ENCODE assay signal across 8 cellular contexts in genomic region chr6:27544135-27544534, GRCh38.
DNase-seq lines count a peak whose midpoint lies in the region; ATAC-seq and TF ChIP-seq lines count a peak whose summit lies in the region.
"Not testable (repeated sequence)": the region's sequence is repeated elsewhere in the genome, so short reads cannot be mapped to it uniquely, and the experiment has no call there.

No MANE protein-coding gene starts in this region.

- H3K79me2 ChIP-seq in HCT116 (ENCODE audit: insufficient read depth, low read length): not testable (repeated sequence)

- not testable (repeated sequence) for H3K79me1 ChIP-seq in mesenchymal stem cell (replicated peaks; ENCODE audit: low read length, poor library complexity, severe bottlenecking)

- not testable (repeated sequence) for H3K9me3 ChIP-seq in CD8-positive, alpha-beta memory T cell (ENCODE audit: low read length); HCT116 (ENCODE audit: control insufficient read depth in 1 of 2, insufficient read depth in 1 of 2, low read depth in 1 of 2, low read length in 2 of 2); cardiac muscle cell (ENCODE audit: low read depth); mesenchymal stem cell (ENCODE audit: control insufficient read depth, low read length)

- POLR2A ChIA-PET in CD8-positive, alpha-beta memory T cell (lab: Charles Lee): not testable (repeated sequence)
- POLR2A ChIA-PET in HCT116 (lab: Charles Lee): interaction anchor here (1.6 kb wide), 1 partner anchor 17 kb away, joined by 3 read pairs; no protein-coding TSS in a partner anchor

- not testable (repeated sequence) for H4K91ac ChIP-seq in mesenchymal stem cell (ENCODE audit: low read length)

- not testable (repeated sequence) for H3K27ac Mint-ChIP-seq in CD8-positive, alpha-beta memory T cell; activated CD8-positive, alpha-beta memory T cell treated with anti-CD3 and anti-CD28 coated beads, Interleukin-2, amount 10 ng/mL, durations not matched to agents 7 days and 5 days
- H3K27ac Mint-ChIP-seq in type B pancreatic cell: peak overlapping the region; percentile 84

- BruUV-seq in HCT116 (replicated peaks; lab: Mats Ljungman, UMichigan): not testable (repeated sequence)

- H3K4me3 Mint-ChIP-seq in CD8-positive, alpha-beta memory T cell: not testable (repeated sequence)
- H3K4me3 Mint-ChIP-seq in activated CD8-positive, alpha-beta memory T cell treated with anti-CD3 and anti-CD28 coated beads, Interleukin-2, amount 10 ng/mL, durations not matched to agents 7 days and 5 days: peak overlapping the region; percentile 66
- H3K4me3 Mint-ChIP-seq in type B pancreatic cell: peak overlapping the region; percentile 91

- not testable (repeated sequence) for TF ChIP-seq RAD21 in HCT116 (IDR thresholded peaks at IDR 0.05; ENCODE audit: low read depth)

- not testable (repeated sequence) for DNase-seq in CD8-positive, alpha-beta memory T cell; HCT116 (ENCODE audit: low read depth, low spot score); activated CD8-positive, alpha-beta memory T cell treated with anti-CD3 and anti-CD28 coated beads, Interleukin-2, amount 10 ng/mL, durations not matched to agents 7 days and 5 days; choroid plexus epithelial cell (ENCODE audit: low read depth); cardiac muscle cell (ENCODE audit: low read depth in 1 of 2, low spot score in 1 of 2); mesenchymal stem cell; type B pancreatic cell (ENCODE audit: extremely low spot score, unreplicated experiment)
- peak; percentile 22 for DNase-seq in NCI-H82 (lab: John Stamatoyannopoulos, UW)

- not testable (repeated sequence) for H3K23ac ChIP-seq in mesenchymal stem cell (ENCODE audit: low read length in 2 of 2)

- peak overlapping the region; percentile 72 for H3K27ac ChIP-seq in CD8-positive, alpha-beta memory T cell (ENCODE audit: low read depth, low read length)
- H3K27ac ChIP-seq in HCT116 (ENCODE audit: low read depth, low read length); cardiac muscle cell; mesenchymal stem cell (ENCODE audit: low read length, poor library complexity, severe bottlenecking): not testable (repeated sequence)

- H3K14ac ChIP-seq in mesenchymal stem cell (ENCODE audit: low read length in 2 of 2): not testable (repeated sequence)

- H4K8ac ChIP-seq in mesenchymal stem cell (ENCODE audit: low read length): not testable (repeated sequence)

- TF ChIP-seq POLR2A in HCT116 (IDR thresholded peaks at IDR 0.05; ENCODE audit: borderline replicate concordance, extremely low read depth, insufficient read depth, insufficient read length): not testable (repeated sequence)

- TF ChIP-seq CTCF in HCT116 (IDR thresholded peaks at IDR 0.05 in 2 of 3, conservative IDR thresholded peaks at IDR 0.05 in 1 of 3; ENCODE audit: borderline replicate concordance in 1 of 3, insufficient read depth in 1 of 3, low read depth in 2 of 3, low read length in 2 of 3); choroid plexus epithelial cell (conservative IDR thresholded peaks at IDR 0.05; ENCODE audit: low read depth, low read length); cardiac muscle cell (IDR thresholded peaks at IDR 0.05; ENCODE audit: low read depth, low read length); type B pancreatic cell (conservative IDR thresholded peaks at IDR 0.05): not testable (repeated sequence)

- not testable (repeated sequence) for H3K36me3 Mint-ChIP-seq in CD8-positive, alpha-beta memory T cell; activated CD8-positive, alpha-beta memory T cell treated with anti-CD3 and anti-CD28 coated beads, Interleukin-2, amount 10 ng/mL, durations not matched to agents 7 days and 5 days; type B pancreatic cell

- H3K9me3 Mint-ChIP-seq in CD8-positive, alpha-beta memory T cell: peaks cover 19 to 54% (median 42%) of the 10 kb centered on the region in 5 donors
- H3K9me3 Mint-ChIP-seq in activated CD8-positive, alpha-beta memory T cell treated with anti-CD3 and anti-CD28 coated beads, Interleukin-2, amount 10 ng/mL, durations not matched to agents 7 days and 5 days (ENCODE audit: low read depth); type B pancreatic cell: not testable (repeated sequence)

- WGBS in mesenchymal stem cell: 13% methylated on average over 16 of the region's 20 CpGs

- not testable (repeated sequence) for H3K4me3 ChIP-seq in CD8-positive, alpha-beta memory T cell (ENCODE audit: low read length); HCT116 (replicated peaks in 1 of 2; ENCODE audit: low read depth in 1 of 2, low read length in 2 of 2)
- H3K4me3 ChIP-seq in choroid plexus epithelial cell (ENCODE audit: low read depth, low read length) (peak overlapping the region; percentile 54), cardiac muscle cell (peak overlapping the region; percentile 27), mesenchymal stem cell (ENCODE audit: insufficient read depth in 1 of 2, low read depth in 1 of 2, low read length in 2 of 2) (peak overlapping the region in 1 of 2 experiments; percentile 76)

- H3K27me3 ChIP-seq in CD8-positive, alpha-beta memory T cell (ENCODE audit: insufficient read depth, low read length, poor library complexity, severe bottlenecking): peaks cover 58% of the 10 kb centered on the region
- not testable (repeated sequence) for H3K27me3 ChIP-seq in HCT116 (ENCODE audit: insufficient read depth, low read length)
- H3K27me3 ChIP-seq in cardiac muscle cell (peaks cover 68% of the 10 kb centered on the region), mesenchymal stem cell (ENCODE audit: control insufficient read depth in 1 of 2, insufficient read depth in 1 of 2, low read length in 2 of 2) (peaks cover 11 to 24% of the 10 kb centered on the region in 2 experiments)

- H3K9me2 ChIP-seq in HCT116 (ENCODE audit: insufficient read depth): not testable (repeated sequence)

- intact Hi-C loops in HCT116 (cut with micrococcal nuclease): loop anchor here (10.0 kb wide), 1 partner anchor 211 kb away; no protein-coding TSS in a partner anchor

- CTCF ChIA-PET in CD8-positive, alpha-beta memory T cell (lab: Charles Lee); HCT116 (lab: Charles Lee): not testable (repeated sequence)
- CTCF ChIA-PET in activated CD8-positive, alpha-beta memory T cell treated with anti-CD3 and anti-CD28 coated beads, Interleukin-2, amount 10 ng/mL, durations not matched to agents 7 days and 5 days (lab: Charles Lee): interaction anchor here (0.8 kb wide), 1 partner anchor 11 kb away, joined by 3 read pairs; no protein-coding TSS in a partner anchor

- H3K4me1 ChIP-seq in CD8-positive, alpha-beta memory T cell (ENCODE audit: insufficient read depth, low read length); cardiac muscle cell (ENCODE audit: low read depth); mesenchymal stem cell (ENCODE audit: control insufficient read depth, insufficient read depth, low read depth, low read length): not testable (repeated sequence)
- H3K4me1 ChIP-seq in HCT116 (ENCODE audit: control insufficient read depth in 1 of 2, insufficient read depth in 2 of 2, low read length in 2 of 2): peaks cover 16 to 68% of the 10 kb centered on the region in 2 experiments

- RAD21 ChIA-PET in HCT116 (lab: Charles Lee; ENCODE audit: low non-redundant PET in 1 of 2, low total read pairs in 2 of 2, uncharacterized antibody in 2 of 2, unreplicated experiment in 2 of 2): not testable (repeated sequence)

- not testable (repeated sequence) for H2BK15ac ChIP-seq in mesenchymal stem cell (ENCODE audit: low read depth, poor library complexity, severe bottlenecking)

- H2BK5ac ChIP-seq in mesenchymal stem cell (ENCODE audit: low read depth, low read length, poor library complexity, severe bottlenecking): not testable (repeated sequence)

- H2AFZ ChIP-seq in HCT116 (ENCODE audit: low read depth, low read length, poor library complexity, severe bottlenecking): peak overlapping the region; percentile 91
- not testable (repeated sequence) for H2AFZ ChIP-seq in mesenchymal stem cell (ENCODE audit: low read depth, low read length)

- H2BK120ac ChIP-seq in mesenchymal stem cell (ENCODE audit: low read depth, low read length): not testable (repeated sequence)

- peaks cover 81 to 87% of the 10 kb centered on the region in 2 donors for H3K27me3 Mint-ChIP-seq in CD8-positive, alpha-beta memory T cell
- H3K27me3 Mint-ChIP-seq in activated CD8-positive, alpha-beta memory T cell treated with anti-CD3 and anti-CD28 coated beads, Interleukin-2, amount 10 ng/mL, durations not matched to agents 7 days and 5 days: peaks cover 88% of the 10 kb centered on the region
- peaks cover 88% of the 10 kb centered on the region for H3K27me3 Mint-ChIP-seq in type B pancreatic cell

- ATAC-seq in HCT116: peak; percentile 35
- ATAC-seq in activated CD8-positive, alpha-beta memory T cell treated with anti-CD3 and anti-CD28 coated beads, Interleukin-2, amount 10 ng/mL, durations not matched to agents 7 days and 5 days: not testable (repeated sequence)

- not testable (repeated sequence) for H2BK12ac ChIP-seq in mesenchymal stem cell (ENCODE audit: low read length in 2 of 2)

- H3K9ac ChIP-seq in HCT116 (ENCODE audit: low read length); mesenchymal stem cell (ENCODE audit: low read length): not testable (repeated sequence)

- not testable (repeated sequence) for H4K20me1 ChIP-seq in HCT116 (ENCODE audit: insufficient read depth)

- not testable (repeated sequence) for H2AK5ac ChIP-seq in mesenchymal stem cell (ENCODE audit: low read length, severe bottlenecking)

- H3K4me2 ChIP-seq in HCT116 (ENCODE audit: low read length): peak overlapping the region; percentile 50
- peak overlapping the region; percentile 69 for H3K4me2 ChIP-seq in mesenchymal stem cell (ENCODE audit: low read length, poor library complexity, severe bottlenecking)

- peaks cover 10 to 18% (median 16%) of the 10 kb centered on the region in 3 donors for H3K4me1 Mint-ChIP-seq in CD8-positive, alpha-beta memory T cell
- peaks cover 38% of the 10 kb centered on the region for H3K4me1 Mint-ChIP-seq in activated CD8-positive, alpha-beta memory T cell treated with anti-CD3 and anti-CD28 coated beads, Interleukin-2, amount 10 ng/mL, durations not matched to agents 7 days and 5 days
- H3K4me1 Mint-ChIP-seq in type B pancreatic cell (ENCODE audit: unreplicated experiment): peaks cover 19% of the 10 kb centered on the region

- not testable (repeated sequence) for H3K18ac ChIP-seq in mesenchymal stem cell (ENCODE audit: low read depth in 1 of 2, low read length in 2 of 2)

- H3K4ac ChIP-seq in mesenchymal stem cell (ENCODE audit: low read depth in 1 of 2, low read length in 2 of 2): not testable (repeated sequence)

- H3K36me3 ChIP-seq in CD8-positive, alpha-beta memory T cell (ENCODE audit: insufficient read depth, low read length); HCT116 (ENCODE audit: control insufficient read depth in 1 of 2, insufficient read depth in 2 of 2, low read length in 2 of 2); cardiac muscle cell; mesenchymal stem cell (ENCODE audit: control insufficient read depth in 1 of 2, insufficient read depth in 2 of 2, low read depth in 1 of 2, low read length in 2 of 2): not testable (repeated sequence)
